Comparison of ENCODE assay signal across 8 cellular contexts in the genomic region with DNA sequence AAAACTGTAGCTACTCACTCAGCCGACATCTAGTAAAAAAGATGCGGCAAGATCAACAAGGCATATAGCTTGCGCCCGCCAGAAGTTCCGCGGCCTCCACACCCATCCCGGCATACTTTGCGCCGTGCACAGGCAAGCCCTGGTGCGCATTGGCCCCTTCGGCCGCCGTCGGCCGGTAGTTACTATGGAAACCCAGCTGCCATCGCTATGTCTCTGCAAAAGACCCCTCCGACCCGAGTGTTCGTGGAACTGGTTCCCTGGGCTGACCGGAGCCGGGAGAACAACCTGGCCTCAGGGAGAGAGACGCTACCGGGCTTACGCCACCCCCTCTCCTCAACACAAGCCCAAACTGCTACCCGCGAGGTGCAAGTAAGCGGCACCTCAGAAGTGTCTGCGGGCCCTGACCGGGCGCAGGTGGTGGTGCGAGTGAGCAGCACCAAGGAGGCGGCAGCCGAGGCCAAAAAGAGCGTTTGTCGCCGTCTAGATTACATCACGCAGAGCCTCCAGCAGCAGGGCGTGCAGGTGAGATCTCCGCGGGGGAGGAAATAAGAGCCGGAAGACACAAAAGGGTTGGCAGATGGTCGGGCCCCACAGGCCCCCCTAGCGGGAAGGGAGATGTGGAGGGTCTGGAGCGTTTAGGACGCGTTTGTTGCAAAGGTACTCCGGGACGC. TPM values are rescaled to one million over a fixed set of nuclear protein-coding genes. Genes with fewer than 3 reads are reported as not detected.
DNase-seq lines count a peak whose midpoint lies in the region; TF ChIP-seq lines count a peak whose summit lies in the region.

IRAK1BP1 (plus strand) TSS at position 182 of the 671 bp plus-strand sequence; CDS start at position 208, 26 bp downstream.

- in situ Hi-C loops in G401 (cut with HindIII; ENCODE audit: low sequenced_read_pairs): no loop called here

- no peaks in the 10 kb centered on the region for H3K36me3 ChIP-seq in Loucy (ENCODE audit: insufficient read depth, low read length)

- H2AFZ ChIP-seq in Loucy (ENCODE audit: low read length): peak within 1 kb of the TSS; percentile 99

- H3K9me3 ChIP-seq in Loucy (ENCODE audit: insufficient read depth, low read depth, low read length): no peaks in the 10 kb centered on the region

- H3K9me2 ChIP-seq in Loucy (replicated peaks; ENCODE audit: low read depth, low read length): no peaks in the 10 kb centered on the region

- no peaks in the 10 kb centered on the region for H3K27me3 ChIP-seq in Loucy (ENCODE audit: insufficient read depth, low read length, poor library complexity, severe bottlenecking)

- H3K9ac ChIP-seq in Loucy (ENCODE audit: low read depth, low read length, poor library complexity, severe bottlenecking): peak within 1 kb of the TSS; percentile 92

- TF ChIP-seq CTCF in Loucy (conservative IDR thresholded peaks at IDR 0.05; ENCODE audit: low read length): peak; percentile 39

- no peaks in the 10 kb centered on the region for H3F3A ChIP-seq in Loucy (ENCODE audit: low read depth)

- no peaks in the 10 kb centered on the region for H4K20me1 ChIP-seq in Loucy (ENCODE audit: insufficient read depth, low read length, poor library complexity, severe bottlenecking)

- H3K79me2 ChIP-seq in Loucy (ENCODE audit: insufficient read depth, low read length): peaks cover 15% of the 10 kb centered on the region

- H3K4me3 ChIP-seq in Loucy (ENCODE audit: low read length, poor library complexity, severe bottlenecking): peak within 1 kb of the TSS; percentile 92

- H3K4me2 ChIP-seq in Loucy (ENCODE audit: low read depth, low read length, poor library complexity, severe bottlenecking): peak within 1 kb of the TSS; percentile 88

- DNase-seq in G401 (ENCODE audit: low spot score) (peak; percentile 88), H4 (ENCODE audit: low spot score) (peak; percentile 69), SHP77 treated with DMSO at 0.1 percent for 48 hours (lab: John Stamatoyannopoulos, UW) (peak; percentile 82), germinal center (ENCODE audit: low spot score) (peak; percentile 86), non-pigmented ciliary epithelial cell (ENCODE audit: low read depth) (peak; percentile 24), superior temporal gyrus (ENCODE audit: extremely low spot score) (peak; percentile 88)
- DNase-seq in activated gamma-delta T cell treated with anti-CD3 and anti-CD28 coated beads, Interleukin-2, amount 50 U/mL, for 16 hours (ENCODE audit: low read depth): peak; percentile 53

- peaks cover 20% of the 10 kb centered on the region for H3K4me1 ChIP-seq in Loucy (ENCODE audit: insufficient read depth, low read length, poor library complexity, severe bottlenecking)

RNA-seq across cellular contexts. Expression of gene IRAK1BP1, which starts in this region (rescaled TPM):
- 9.2 and 10.3 TPM in 2 replicates for total RNA-seq in G401 (2014; rRNA removed; shearing (Covaris generic))
- 1.2 and 2.0 TPM in 2 replicates for total RNA-seq in H4 (2014; rRNA removed; shearing (Covaris generic))

Comparison
In these comparisons a context has a peak if more than half of its experiments do, and no peak if none do; other contexts are left out.
1. Peak in every context shown above with its lines: DNase-seq and H3K4me3 ChIP-seq.
2. DNase-seq: peak in every context shown above with its lines; median percentile 88 in G401; 88 in superior temporal gyrus; 86 in germinal center; 82 in SHP77 treated with DMSO at 0.1 percent for 48 hours; 69 in H4; 53 in activated gamma-delta T cell treated with anti-CD3 and anti-CD28 coated beads, Interleukin-2, amount 50 U/mL, for 16 hours; 24 in non-pigmented ciliary epithelial cell.